ENCODE assay signal across 22 cellular contexts in the genomic region with DNA sequence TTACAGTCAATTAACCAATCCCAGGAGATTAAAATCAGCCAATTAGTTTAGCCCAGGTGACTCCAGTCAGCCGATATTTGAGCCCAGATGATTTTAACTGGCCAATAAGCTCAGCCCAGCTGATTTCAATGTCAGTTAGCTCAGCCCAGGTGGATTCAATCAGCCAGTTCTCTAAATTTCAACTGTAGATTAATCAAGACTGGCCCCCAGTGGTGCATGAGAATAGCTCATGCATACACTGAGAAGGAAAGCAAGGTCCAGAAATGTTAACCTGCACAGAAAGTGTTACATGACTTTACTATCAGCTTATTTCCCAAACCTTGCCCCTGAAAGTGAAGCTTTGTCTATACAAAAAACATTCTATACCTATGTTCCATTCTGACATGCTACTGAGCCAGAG. TPM values are rescaled to one million over a fixed set of nuclear protein-coding genes. Genes with fewer than 3 reads are reported as not detected.
A peak's percentile ranks its signal among the peaks of the same experiment; 100 is the strongest.
DNase-seq lines count a peak whose midpoint lies in the region; ATAC-seq, FAIRE-seq and TF ChIP-seq lines count a peak whose summit lies in the region.
"Had no signal": no experiment of that assay in that cellular context is flagged by ENCODE, and none has a peak within 500 bp of the region (broad histone marks: within the 10 kb centered on the region; RNA-seq: fewer than 3 reads in every experiment).

No MANE protein-coding gene starts in this region.

- H3K79me2 ChIP-seq in SU-DHL-6 (ENCODE audit: insufficient read depth, low read length) (no peaks in the 10 kb centered on the region), HepG2 (ENCODE audit: insufficient read depth, low read length) (no peaks in the 10 kb centered on the region)

- no peaks in the 10 kb centered on the region for H3K36me3 Mint-ChIP-seq in naive thymus-derived CD8-positive, alpha-beta T cell

- 0% methylated on average over 1 of the region's 1 CpG for WGBS in HepG2 (ENCODE audit: low lambda C conversion rate)

- H2AFZ ChIP-seq in SU-DHL-6 (ENCODE audit: low read depth, low read length, severe bottlenecking) (no peak overlapping the region), HepG2 (ENCODE audit: low read length) (no peak overlapping the region)
- H2AFZ ChIP-seq: GM23248 had no signal

- TF ChIP-seq POLR2A in HepG2 (IDR thresholded peaks at IDR 0.05; ENCODE audit: insufficient read depth in 1 of 2, low read depth in 2 of 2, low read length in 2 of 2), result no peak

- TF ChIP-seq EP300 in HepG2 (IDR thresholded peaks at IDR 0.05; ENCODE audit: low read depth in 2 of 2, low read length in 2 of 2), result no peak
- no peak for TF ChIP-seq EP300 in HepG2 (CRISPR knock-in tag; IDR thresholded peaks at IDR 0.05; ENCODE audit: borderline replicate concordance)

- no peaks in the 10 kb centered on the region for H3K4me1 Mint-ChIP-seq in naive thymus-derived CD8-positive, alpha-beta T cell
- H3K4me1 Mint-ChIP-seq: activated B cell treated with CpG ODN at 0.5 μM for 24 hours, brain, memory B cell had no signal

- H3K9me3 Mint-ChIP-seq in naive thymus-derived CD8-positive, alpha-beta T cell, result peaks cover 7 to 31% (median 16%) of the 10 kb centered on the region in 9 donors

- H3K9me3 ChIP-seq in SU-DHL-6 (ENCODE audit: insufficient read depth, low read length), result 0 out of 2 replicates have a peak, but pooled peaks cover 4% of the 10 kb centered on the region
- H3K9me3 ChIP-seq in HepG2 (ENCODE audit: low read length), result peaks cover 100% of the 10 kb centered on the region
- H3K9me3 ChIP-seq in HAP-1, result no peaks in the 10 kb centered on the region; the same call in 1 of the 2 replicates
- H3K9me3 ChIP-seq: colonic mucosa had no signal

- POLR2A ChIA-PET in HepG2 (lab: Yijun Ruan, JAX), result no interaction called here
- POLR2A ChIA-PET in naive thymus-derived CD8-positive, alpha-beta T cell (lab: Charles Lee), result no interaction called here

- H3K27me3 Mint-ChIP-seq in naive thymus-derived CD8-positive, alpha-beta T cell, result peaks cover 0 to 2% (median 0%) of the 10 kb centered on the region in 5 donors
- H3K27me3 Mint-ChIP-seq: activated B cell treated with CpG ODN at 0.5 μM for 24 hours; activated CD8-positive, alpha-beta T cell treated with anti-CD3 and anti-CD28 coated beads for 36 hours; brain had no signal

- H3K27ac ChIP-seq in SU-DHL-6 (ENCODE audit: low read depth, low read length) (no peak overlapping the region), HepG2 (ENCODE audit: extremely low read length, insufficient read depth, low read length) (no peak overlapping the region)
- H3K27ac ChIP-seq: 22Rv1, colonic mucosa, GM23248 had no signal

- no peak for FAIRE-seq in HepG2 (lab: Jason Lieb, UNC)

- H3K27me3 ChIP-seq in SU-DHL-6 (ENCODE audit: low read length) (no peaks in the 10 kb centered on the region), HepG2 (ENCODE audit: control insufficient read depth in 1 of 2, insufficient read depth in 2 of 2, low read length in 2 of 2) (no peaks in the 10 kb centered on the region), HAP-1 (ENCODE audit: low read depth) (no peaks in the 10 kb centered on the region)
- H3K27me3 ChIP-seq: colonic mucosa had no signal

- H3K4me1 ChIP-seq in HepG2 (ENCODE audit: insufficient read depth, low read length) (no peaks in the 10 kb centered on the region), HAP-1 (no peaks in the 10 kb centered on the region)
- H3K4me1 ChIP-seq: colonic mucosa had no signal

- no peak overlapping the region for H3K4me3 ChIP-seq in SU-DHL-6 (ENCODE audit: insufficient read depth, low read length, poor library complexity, severe bottlenecking)
- H3K4me3 ChIP-seq in HepG2 (replicated peaks in 1 of 3; ENCODE audit: insufficient read depth in 1 of 3, low read depth in 2 of 3, low read length in 3 of 3), result no peak overlapping the region
- H3K4me3 ChIP-seq in HAP-1, result no peak overlapping the region
- H3K4me3 ChIP-seq: colonic mucosa, GM23248 had no signal

- no peak for TF ChIP-seq RAD21 in HepG2 (CRISPR knock-in tag; IDR thresholded peaks at IDR 0.05)

- H3K36me3 ChIP-seq in SU-DHL-6 (ENCODE audit: low read length), result no peaks in the 10 kb centered on the region
- H3K36me3 ChIP-seq in HepG2 (replicated peaks in 1 of 2; ENCODE audit: control insufficient read depth in 1 of 2, insufficient read depth in 2 of 2, low read length in 2 of 2), result no peaks in the 10 kb centered on the region
- H3K36me3 ChIP-seq in HAP-1 (replicated peaks), result no peaks in the 10 kb centered on the region
- H3K36me3 ChIP-seq: colonic mucosa had no signal

- ATAC-seq in HepG2 (no peak), HG02852 (IDR thresholded peaks at IDR 0.05; ENCODE audit: unreplicated experiment) (no peak)
- ATAC-seq in naive thymus-derived CD8-positive, alpha-beta T cell, result no peak
- ATAC-seq: activated CD8-positive, alpha-beta T cell treated with anti-CD3 and anti-CD28 coated beads for 36 hours had no signal

- no peak overlapping the region for H3K4me3 Mint-ChIP-seq in naive thymus-derived CD8-positive, alpha-beta T cell
- H3K4me3 Mint-ChIP-seq: activated B cell treated with CpG ODN at 0.5 μM for 24 hours; activated CD8-positive, alpha-beta T cell treated with anti-CD3 and anti-CD28 coated beads for 36 hours; brain; memory B cell had no signal

- intact Hi-C loops in HepG2 (cut with micrococcal nuclease; ENCODE audit: unreplicated experiment), result no loop called here

- TF ChIP-seq CTCF in SU-DHL-6 (IDR thresholded peaks at IDR 0.05; ENCODE audit: insufficient read depth, low read length, poor library complexity, severe bottlenecking) (peak; percentile 10), HepG2 (CRISPR knock-in tag; IDR thresholded peaks at IDR 0.05) (no peak)

- H4K20me1 ChIP-seq in SU-DHL-6 (ENCODE audit: low read depth, low read length) (no peaks in the 10 kb centered on the region), HepG2 (ENCODE audit: insufficient read depth, low read length) (no peaks in the 10 kb centered on the region)

- H3F3A ChIP-seq in SU-DHL-6 (ENCODE audit: insufficient read depth), result no peaks in the 10 kb centered on the region

- H3K9ac ChIP-seq in SU-DHL-6 (ENCODE audit: low read length) (no peak overlapping the region), HepG2 (ENCODE audit: insufficient read depth, low read depth, low read length) (no peak overlapping the region)
- H3K9ac ChIP-seq: GM23248 had no signal

- CTCF ChIA-PET in HepG2 (lab: Yijun Ruan, JAX; ENCODE audit: low intra/inter-chr PET ratio, low total read pairs), result no interaction called here

- H3K9me2 ChIP-seq in SU-DHL-6 (replicated peaks; ENCODE audit: insufficient read depth, low read length), result no peaks in the 10 kb centered on the region

- in situ Hi-C loops in KBM-7 (cut with MboI; ENCODE audit: low pct_unique_long_range_greater_than_20kb, low sequenced_read_pairs), result no loop called here
- in situ Hi-C loops in HepG2 (cut with HindIII; ENCODE audit: extremely low pct_ligation_motif_present, low pct_unique_long_range_greater_than_20kb), result no loop called here
- in situ Hi-C loops in HAP-1 (cut with MboI; ENCODE audit: low sequenced_read_pairs), result no loop called here

- DNase-seq in DMS 273 (lab: John Stamatoyannopoulos, UW; ENCODE audit: unreplicated experiment) (peak; percentile 33), DMS 273 treated with DMSO at 0.1 percent for 48 hours (lab: John Stamatoyannopoulos, UW) (no peak), KBM-7 (peak; percentile 7), HepG2 (ENCODE audit: low spot score) (no peak), HAP-1 (ENCODE audit: low spot score in 2 of 2) (no peak)
- no peak for DNase-seq in naive thymus-derived CD8-positive, alpha-beta T cell
- DNase-seq: activated B cell treated with CpG ODN at 0.5 μM for 24 hours; activated CD8-positive, alpha-beta T cell treated with anti-CD3 and anti-CD28 coated beads for 36 hours; activated gamma-delta T cell treated with Interleukin-2 at 50 U/mL for 16 hours; colonic mucosa; EL; GM23248; NCI-H1436 treated with DMSO at 0.1 percent for 48 hours; NCI-H748 treated with DMSO at 0.1 percent for 48 hours; nucleus accumbens; stimulated activated CD4-positive, alpha-beta T cell treated with anti-CD3 and anti-CD28 coated beads, Interleukin-4, amount 100 ng/mL, for 1 hour; stimulated activated naive CD4-positive, alpha-beta T cell treated with Interleukin-2 at 50 U/mL for 16 hours had no signal

- no TSS peak for BruUV-seq in HepG2 (replicated peaks; lab: Mats Ljungman, UMichigan)

- H3K4me2 ChIP-seq in SU-DHL-6 (ENCODE audit: low read depth, low read length, poor library complexity, severe bottlenecking) (no peak overlapping the region), HepG2 (ENCODE audit: low read depth, low read length) (no peak overlapping the region)

- H3K27ac Mint-ChIP-seq in naive thymus-derived CD8-positive, alpha-beta T cell, result no peak overlapping the region
- H3K27ac Mint-ChIP-seq: activated B cell treated with CpG ODN at 0.5 μM for 24 hours; activated CD8-positive, alpha-beta T cell treated with anti-CD3 and anti-CD28 coated beads for 36 hours; memory B cell had no signal

TF ChIP-seq in HepG2, 621 proteins besides CTCF, POLR2A, EP300 and RAD21 (continues in another document):
- TF ChIP-seq ZNF451 (CRISPR knock-in tag; IDR thresholded peaks at IDR 0.05) (no peak), TBL1XR1 (IDR thresholded peaks at IDR 0.05; ENCODE audit: borderline replicate concordance, low read length, partially characterized antibody) (no peak)

RNA-seq across cellular contexts. Expression of a gene that starts 55.4 kb away (rescaled TPM):
- total RNA-seq in HepG2 (2016; rRNA removed; fragmentation: Illumina TruSeq; extraction: Trizol), result 15.0 and 19.8 TPM in 2 replicates
- 1.2 and 1.3 TPM in 2 replicates for total RNA-seq in HepG2 (2016; cell fraction: cytosol; rRNA removed; fragmentation: Illumina TruSeq; extraction: Trizol; ENCODE audit: low read depth)
- total RNA-seq in HepG2 (2016; cell fraction: insoluble cytoplasmic fraction; rRNA removed; fragmentation: Illumina TruSeq; extraction: Trizol), result 14.7 and 20.5 TPM in 2 replicates
- 4.5 and 5.8 TPM in 2 replicates for total RNA-seq in HepG2 (2016; cell fraction: membrane; rRNA removed; fragmentation: Illumina TruSeq; extraction: Trizol)
- total RNA-seq in HepG2 (2016; cell fraction: nucleus; rRNA removed; fragmentation: Illumina TruSeq; extraction: Trizol), result 10.0 and 10.6 TPM in 2 replicates
- polyA plus RNA-seq in HepG2 (2011; rRNA removed), result 1.1 and 1.5 TPM in 2 replicates
- polyA plus RNA-seq in HepG2 (2011; cell fraction: cytosol; rRNA removed), result 0.48 and 0.71 TPM in 2 replicates
- polyA plus RNA-seq in HepG2 (2011; cell fraction: nucleus; rRNA removed), result 1.1 and 1.5 TPM in 2 replicates
- polyA plus RNA-seq in HepG2 (2012), result 0.68 and 1.2 TPM in 2 replicates
- 0.08 TPM in 1 of 2 replicates, not detected in the other for polyA plus RNA-seq in HepG2 (2016; cell fraction: cytosol; fragmentation: Illumina TruSeq; extraction: Trizol; ENCODE audit: low read depth)
- polyA plus RNA-seq in HepG2 (2016; cell fraction: insoluble cytoplasmic fraction; fragmentation: Illumina TruSeq; extraction: Trizol; ENCODE audit: low read depth), result 4.2 and 4.7 TPM in 2 replicates
- polyA plus RNA-seq in HepG2 (2016; cell fraction: membrane; fragmentation: Illumina TruSeq; extraction: Trizol; ENCODE audit: low read depth), result 0.10 and 0.54 TPM in 2 replicates
- polyA plus RNA-seq in HepG2 (2016; cell fraction: nucleus; fragmentation: Illumina TruSeq; extraction: Trizol; ENCODE audit: insufficient read depth, low read depth), result 2.7 and 3.8 TPM in 2 replicates
- polyA minus RNA-seq in HepG2 (2011; rRNA and poly(A)+ RNA removed; ENCODE audit: low replicate concordance), result 6.3 TPM in 1 of 2 replicates, not detected in the other
- polyA minus RNA-seq in HepG2 (2011; cell fraction: cytosol; rRNA and poly(A)+ RNA removed), result 4.6 and 6.9 TPM in 2 replicates
- polyA minus RNA-seq in HepG2 (2011; cell fraction: nucleus; rRNA and poly(A)+ RNA removed), result 8.7 and 9.0 TPM in 2 replicates
- total RNA-seq in naive thymus-derived CD8-positive, alpha-beta T cell, result 1 to 10 TPM; 7.5 to 7.8 TPM
- polyA plus RNA-seq in naive thymus-derived CD8-positive, alpha-beta T cell, result 1 to 10 TPM; 1.9 to 2.6 (median 2.3) TPM

Comparison
In these comparisons a context has a peak if more than half of its experiments do, and no peak if none do; other contexts are left out.
1. DNase-seq: peak in DMS 273 (single experiment) and KBM-7 (single experiment); none in DMS 273 treated with DMSO at 0.1 percent for 48 hours (single experiment), HepG2 (single experiment), HAP-1 (0 of 2) and naive thymus-derived CD8-positive, alpha-beta T cell (0 of 10).